9 cellular contexts compared by ENCODE assay signal in the genomic region with DNA sequence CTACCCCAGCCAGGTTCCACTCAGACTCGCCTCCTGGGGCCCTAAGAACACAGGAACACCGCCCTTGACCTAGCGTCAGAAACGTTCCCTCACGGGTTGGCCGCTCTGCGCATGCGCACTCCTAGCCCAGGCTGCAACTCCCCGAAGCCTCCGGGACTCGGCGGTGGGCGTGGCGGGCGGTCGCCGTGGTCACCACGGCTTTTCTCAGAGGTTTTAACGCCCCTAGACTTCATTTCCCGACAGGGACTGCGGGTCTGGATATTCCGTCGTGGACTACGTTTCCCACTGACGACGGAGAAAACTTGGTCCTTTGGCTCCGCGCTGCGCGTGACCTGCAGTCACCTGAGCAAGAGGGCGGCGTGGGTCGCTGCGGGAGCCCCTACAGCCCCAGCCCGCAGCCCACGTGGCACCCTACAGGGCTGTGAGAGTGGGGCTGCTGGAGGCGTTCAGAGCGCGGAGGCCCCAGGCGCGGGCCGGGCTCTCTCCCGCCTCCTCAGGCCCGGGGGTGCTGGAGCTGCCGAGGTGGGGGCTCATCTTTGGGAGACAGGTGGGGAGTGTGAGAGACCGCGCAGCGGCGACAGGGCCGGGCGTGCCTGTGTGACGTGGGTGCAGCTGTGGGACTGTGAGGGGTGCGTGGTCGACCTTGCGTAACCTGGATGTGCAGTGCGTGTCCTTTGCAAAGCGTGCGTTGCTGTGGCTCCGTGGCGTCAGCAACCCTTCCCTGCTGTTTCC. TPM values are rescaled to one million over a fixed set of nuclear protein-coding genes. Genes with fewer than 3 reads are reported as not detected.
DNase-seq lines count a peak whose midpoint lies in the region; ATAC-seq lines count a peak whose summit lies in the region.
"Had no signal": no experiment of that assay in that cellular context is flagged by ENCODE, and none has a peak within 500 bp of the region (broad histone marks: within the 10 kb centered on the region; RNA-seq: fewer than 3 reads in every experiment).

No MANE protein-coding gene starts in this region.

- H3K27ac ChIP-seq in skeletal muscle tissue (ENCODE audit: low read depth, low read length), result no peak overlapping the region
- H3K27ac ChIP-seq: HL-60 had no signal

- H3K4me1 ChIP-seq in skeletal muscle tissue (ENCODE audit: control insufficient read depth in 3 of 3, insufficient read depth in 3 of 3, low read length in 3 of 3), result peaks cover 0 to 5% (median 0%) of the 10 kb centered on the region in 3 donors

- peak overlapping the region; percentile 70 to 75 (median 73) for H3K4me3 ChIP-seq in skeletal muscle tissue (ENCODE audit: low read length in 3 of 3)

- peak overlapping the region; percentile 43 to 68 (median 50) for H3K9ac ChIP-seq in skeletal muscle tissue (ENCODE audit: low read depth in 1 of 3, low read length in 3 of 3)

- no peak for ATAC-seq in GM18519 (IDR thresholded peaks at IDR 0.05; ENCODE audit: low FRiP score, unreplicated experiment)

- H3K9me3 ChIP-seq in skeletal muscle tissue (ENCODE audit: control insufficient read depth in 3 of 3, low read length in 3 of 3), result peaks cover 4 to 11% (median 10%) of the 10 kb centered on the region in 3 donors

- H3K27me3 ChIP-seq in skeletal muscle tissue (ENCODE audit: control insufficient read depth in 3 of 3, insufficient read depth in 3 of 3, low read length in 3 of 3), result peaks cover 6 to 10% (median 9%) of the 10 kb centered on the region in 3 donors

- DNase-seq in DMS79 treated with DMSO at 0.1 percent for 48 hours (lab: John Stamatoyannopoulos, UW), result peak; percentile 83
- DNase-seq in NCI-H82 (lab: John Stamatoyannopoulos, UW), result peak; percentile 84
- DNase-seq in cerebellar cortex (ENCODE audit: low spot score), result peak; percentile 67
- DNase-seq in iris pigment epithelial cell (ENCODE audit: low read depth), result peak; percentile 57
- DNase-seq in SKM-1 (lab: John Stamatoyannopoulos, UW; ENCODE audit: unreplicated experiment), result no peak
- no peak for DNase-seq in NCI-H446 treated with DMSO at 0.1 percent for 48 hours (lab: John Stamatoyannopoulos, UW)

- H3K36me3 ChIP-seq in skeletal muscle tissue (ENCODE audit: control insufficient read depth in 3 of 3, insufficient read depth in 3 of 3, low read length in 3 of 3), result no peaks in the 10 kb centered on the region

RNA-seq across cellular contexts. Expression of a gene that starts 38.0 kb away (rescaled TPM):
- total RNA-seq in skeletal muscle tissue, result 14.1 TPM

Comparison
In these comparisons a context has a peak if more than half of its experiments do, and no peak if none do; other contexts are left out.
1. DNase-seq: peak in DMS79 treated with DMSO at 0.1 percent for 48 hours (single experiment), NCI-H82 (single experiment), cerebellar cortex (single experiment) and iris pigment epithelial cell (single experiment); none in SKM-1 (single experiment) and NCI-H446 treated with DMSO at 0.1 percent for 48 hours (single experiment).